ENCODE assay signal across 1 cellular context in the genomic region with DNA sequence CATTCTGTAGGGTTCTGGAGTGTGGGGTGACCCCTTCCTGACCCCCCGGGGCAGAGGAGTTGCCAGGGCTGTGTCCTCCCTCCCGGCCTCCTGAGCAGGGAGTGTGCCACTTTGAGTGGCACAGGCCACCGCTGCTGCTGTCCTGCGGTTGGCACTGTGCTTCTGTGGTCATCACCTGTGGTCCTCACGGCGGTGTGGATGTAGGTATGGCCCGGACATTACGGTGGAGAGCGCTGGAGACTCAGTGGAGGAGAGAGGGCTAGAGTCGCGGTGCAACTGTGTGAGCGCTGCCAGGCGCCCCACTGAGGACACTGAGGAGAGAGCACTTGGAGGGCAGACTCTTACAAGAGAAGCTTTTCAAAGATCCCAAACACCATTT.
TF ChIP-seq lines count a peak whose summit lies in the region.

No MANE protein-coding gene starts in this region.

TF ChIP-seq in liver, 16 proteins besides CTCF, POLR2A, EP300 and RAD21 (continued from another document):
- TF ChIP-seq, protein P1, sequence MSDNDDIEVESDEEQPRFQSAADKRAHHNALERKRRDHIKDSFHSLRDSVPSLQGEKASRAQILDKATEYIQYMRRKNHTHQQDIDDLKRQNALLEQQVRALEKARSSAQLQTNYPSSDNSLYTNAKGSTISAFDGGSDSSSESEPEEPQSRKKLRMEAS (IDR thresholded peaks at IDR 0.05), result no peak
- no peak for TF ChIP-seq JUND (IDR thresholded peaks at IDR 0.05)
